17 cellular contexts compared by ENCODE assay signal in the genomic region with DNA sequence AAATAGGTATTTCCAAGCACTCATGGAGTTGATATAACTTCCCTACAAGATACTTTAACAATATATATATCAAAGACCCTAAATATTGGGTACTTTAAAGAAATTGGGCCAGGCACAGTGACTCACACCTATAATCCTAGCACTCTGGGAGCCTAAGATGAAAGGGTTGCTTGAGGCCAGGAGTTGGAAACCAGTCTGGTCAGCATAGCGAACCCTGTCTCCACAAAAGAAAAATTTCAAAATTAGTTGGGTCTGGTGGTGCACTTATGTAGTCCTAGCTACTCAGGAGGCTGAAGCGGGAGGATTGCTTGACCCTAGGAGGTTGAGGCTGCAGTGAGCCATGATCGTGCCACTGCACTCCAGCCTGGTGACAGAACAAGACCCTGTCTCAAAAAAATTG.
DNase-seq lines count a peak whose midpoint lies in the region; ATAC-seq and TF ChIP-seq lines count a peak whose summit lies in the region.
"Had no signal": no experiment of that assay in that cellular context is flagged by ENCODE, and none has a peak within 500 bp of the region (broad histone marks: within the 10 kb centered on the region; RNA-seq: fewer than 3 reads in every experiment).

No MANE protein-coding gene starts in this region.

- H3K18ac ChIP-seq in trophoblast cell (ENCODE audit: low read length), result no peak overlapping the region

- no peaks in the 10 kb centered on the region for H3K9me3 ChIP-seq in trophoblast cell (ENCODE audit: insufficient read depth, low read depth, low read length)
- H3K9me3 ChIP-seq: A549; BLaER1 treated with 17β-estradiol and CSF1 and Interleukin-3, amounts not matched to agents 10 nM and 100 nM; Caco-2 had no signal

- no peak overlapping the region for H2BK5ac ChIP-seq in trophoblast cell (ENCODE audit: low read depth, low read length, poor library complexity)

- no peak for TF ChIP-seq CTCF in foreskin keratinocyte (conservative IDR thresholded peaks at IDR 0.05)

- no peak overlapping the region for H4K12ac ChIP-seq in trophoblast cell (ENCODE audit: low read depth, low read length)

- no peak overlapping the region for H4K91ac ChIP-seq in trophoblast cell (ENCODE audit: low read depth, low read length)

- H2BK120ac ChIP-seq in trophoblast cell (ENCODE audit: insufficient read depth, low read length, poor library complexity), result no peak overlapping the region

- H2BK12ac ChIP-seq in trophoblast cell (ENCODE audit: low read length), result no peak overlapping the region

- no peak overlapping the region for H4K8ac ChIP-seq in trophoblast cell (ENCODE audit: low read depth, low read length)

- H3K4me1 ChIP-seq in foreskin keratinocyte (no peaks in the 10 kb centered on the region), trophoblast cell (ENCODE audit: control insufficient read depth in 1 of 2, insufficient read depth in 2 of 2, low read length in 2 of 2) (peaks cover 0 to 3% of the 10 kb centered on the region in 2 experiments)
- H3K4me1 ChIP-seq: A549; BLaER1 treated with 17β-estradiol and CSF1 and Interleukin-3, amounts not matched to agents 10 nM and 100 nM; Caco-2 had no signal

- H2AK5ac ChIP-seq in trophoblast cell (ENCODE audit: low read length), result no peak overlapping the region

- no peak overlapping the region for H3K4me2 ChIP-seq in trophoblast cell (ENCODE audit: low read length)
- H3K4me2 ChIP-seq: A549; BLaER1 treated with 17β-estradiol and CSF1 and Interleukin-3, amounts not matched to agents 10 nM and 100 nM had no signal

- no peak overlapping the region for H3K14ac ChIP-seq in trophoblast cell (ENCODE audit: low read length)

- WGBS in trophoblast cell (ENCODE audit: extremely low coverage, insufficient coverage, insufficient read length), result no CpG with 5 or more reads among the region's 3 CpGs

- no peak overlapping the region for H3K4me3 ChIP-seq in trophoblast cell (ENCODE audit: low read depth, low read length)
- H3K4me3 ChIP-seq: A549; BLaER1 treated with 17β-estradiol and CSF1 and Interleukin-3, amounts not matched to agents 10 nM and 100 nM; GM12878 had no signal

- no peaks in the 10 kb centered on the region for H3K79me1 ChIP-seq in trophoblast cell (ENCODE audit: low read length)

- no peak overlapping the region for H3K23ac ChIP-seq in trophoblast cell (ENCODE audit: low read length)

- no peak overlapping the region for H3K27ac ChIP-seq in foreskin keratinocyte
- H3K27ac ChIP-seq in trophoblast cell (ENCODE audit: low read depth, low read length), result no peak overlapping the region
- H3K27ac ChIP-seq: 22Rv1; A549; BLaER1 treated with 17β-estradiol and CSF1 and Interleukin-3, amounts not matched to agents 10 nM and 100 nM; C4-2B had no signal

- no peak overlapping the region for H2AFZ ChIP-seq in trophoblast cell (ENCODE audit: insufficient read depth, low read length, poor library complexity)

- no peak overlapping the region for H3K9ac ChIP-seq in trophoblast cell (ENCODE audit: low read length)
- H3K9ac ChIP-seq: BLaER1 treated with 17β-estradiol and CSF1 and Interleukin-3, amounts not matched to agents 10 nM and 100 nM had no signal

- no peaks in the 10 kb centered on the region for H3K27me3 ChIP-seq in foreskin keratinocyte
- no peaks in the 10 kb centered on the region for H3K27me3 ChIP-seq in trophoblast cell (ENCODE audit: insufficient read depth, low read length)
- H3K27me3 ChIP-seq: BLaER1 treated with 17β-estradiol and CSF1 and Interleukin-3, amounts not matched to agents 10 nM and 100 nM had no signal

- no peaks in the 10 kb centered on the region for H3K79me2 ChIP-seq in trophoblast cell (ENCODE audit: control insufficient read depth, insufficient read depth, low read length, poor library complexity)

- H3K36me3 ChIP-seq in trophoblast cell (ENCODE audit: control insufficient read depth in 1 of 2, insufficient read depth in 2 of 2, low read length in 2 of 2), result no peaks in the 10 kb centered on the region
- H3K36me3 ChIP-seq: BLaER1 treated with 17β-estradiol and CSF1 and Interleukin-3, amounts not matched to agents 10 nM and 100 nM had no signal

- peak; percentile 17 for DNase-seq in ELF-1 (ENCODE audit: low read depth, low spot score)
- peak in 1 of 2 donors; percentile 33 for DNase-seq in foreskin keratinocyte
- peak; percentile 60 to 79 for DNase-seq in trophoblast cell
- DNase-seq in GOT3 (lab: John Stamatoyannopoulos, UW), result no peak
- DNase-seq: AML-193; Caco-2; Calu3; CD4-positive, alpha-beta T cell; CD8-positive, alpha-beta T cell; DMS79 treated with DMSO at 0.1 percent for 48 hours; GDM1 had no signal

- peak; percentile 41 for ATAC-seq in foreskin keratinocyte
- no peak for ATAC-seq in GM18502 (IDR thresholded peaks at IDR 0.05; ENCODE audit: poor library complexity, unreplicated experiment)
- ATAC-seq: A549; CD8-positive, alpha-beta T cell; GM12878 had no signal

- H3K4ac ChIP-seq in trophoblast cell (ENCODE audit: low read depth, low read length), result no peak overlapping the region
